14 cellular contexts compared by ENCODE assay signal in genomic region chrX:153773218-153773611, GRCh38. TPM values are rescaled to one million over a fixed set of nuclear protein-coding genes. Genes with fewer than 3 reads are reported as not detected.
"Had no signal": no experiment of that assay in that cellular context is flagged by ENCODE, and none has a peak within 500 bp of the region (broad histone marks: within the 10 kb centered on the region; RNA-seq: fewer than 3 reads in every experiment).

No MANE protein-coding gene starts in this region.

- DNase-seq: activated CD4-positive, alpha-beta T cell treated with anti-CD3 and anti-CD28 coated beads, Interleukin-2, amount 10 ng/mL, durations not matched to agents 7 days and 5 days; esophagus squamous epithelium; hippocampal formation; mesenchymal stem cell; nucleus accumbens; T-helper 17 cell had no signal

- ATAC-seq: psoas muscle; stimulated activated effector memory CD8-positive, alpha-beta T cell treated with anti-CD3 and anti-CD28 coated beads, Interleukin-12 subunit alpha, Interleukin-12 subunit beta, amount 100 ng/mL, for 72 hours; T-helper 17 cell; upper lobe of right lung had no signal

- H3K36me3 Mint-ChIP-seq: stimulated activated effector memory CD8-positive, alpha-beta T cell treated with anti-CD3 and anti-CD28 coated beads, Interleukin-12 subunit alpha, Interleukin-12 subunit beta, amount 100 ng/mL, for 72 hours had no signal

- H3K4me3 ChIP-seq: esophagus squamous epithelium, left ventricle myocardium inferior, psoas muscle, thoracic aorta, upper lobe of right lung had no signal

- H3K27me3 ChIP-seq: esophagus squamous epithelium, upper lobe of right lung had no signal

- H3K4me3 Mint-ChIP-seq: activated CD4-positive, alpha-beta T cell treated with anti-CD3 and anti-CD28 coated beads, Interleukin-2, amount 10 ng/mL, durations not matched to agents 7 days and 5 days; activated T-helper 1 cell treated with anti-CD3 and anti-CD28 coated beads, Interleukin-12 subunit alpha, Interleukin-12 subunit beta, Interleukin-2, Interleukin-4 antibody, amounts not matched to agents 30 ng/mL and 10 ng/mL and 1 ng/mL, durations not matched to agents 14 hours and 24 hours and 36 hours; nephron; stimulated activated effector memory CD8-positive, alpha-beta T cell treated with anti-CD3 and anti-CD28 coated beads, Interleukin-12 subunit alpha, Interleukin-12 subunit beta, amount 100 ng/mL, for 72 hours; T-helper 17 cell had no signal

- H3K27me3 Mint-ChIP-seq: activated CD4-positive, alpha-beta T cell treated with anti-CD3 and anti-CD28 coated beads, Interleukin-2, amount 10 ng/mL, durations not matched to agents 7 days and 5 days; T-helper 17 cell had no signal

- H3K27ac ChIP-seq: esophagus squamous epithelium, left ventricle myocardium inferior, psoas muscle, thoracic aorta, upper lobe of right lung had no signal

- H3K9me3 ChIP-seq: esophagus squamous epithelium, left ventricle myocardium inferior, psoas muscle, thoracic aorta, upper lobe of right lung had no signal

- H3K27ac Mint-ChIP-seq: activated CD4-positive, alpha-beta T cell treated with anti-CD3 and anti-CD28 coated beads, Interleukin-2, amount 10 ng/mL, durations not matched to agents 7 days and 5 days; activated T-helper 1 cell treated with anti-CD3 and anti-CD28 coated beads, Interleukin-12 subunit alpha, Interleukin-12 subunit beta, Interleukin-2, Interleukin-4 antibody, amounts not matched to agents 30 ng/mL and 10 ng/mL and 1 ng/mL, durations not matched to agents 14 hours and 24 hours and 36 hours; nephron; stimulated activated effector memory CD8-positive, alpha-beta T cell treated with anti-CD3 and anti-CD28 coated beads, Interleukin-12 subunit alpha, Interleukin-12 subunit beta, amount 100 ng/mL, for 72 hours; T-helper 17 cell had no signal

- H3K9me3 Mint-ChIP-seq: activated CD4-positive, alpha-beta T cell treated with anti-CD3 and anti-CD28 coated beads, Interleukin-2, amount 10 ng/mL, durations not matched to agents 7 days and 5 days; activated T-helper 1 cell treated with anti-CD3 and anti-CD28 coated beads, Interleukin-12 subunit alpha, Interleukin-12 subunit beta, Interleukin-2, Interleukin-4 antibody, amounts not matched to agents 30 ng/mL and 10 ng/mL and 1 ng/mL, durations not matched to agents 14 hours and 24 hours and 36 hours; nephron; stimulated activated effector memory CD8-positive, alpha-beta T cell treated with anti-CD3 and anti-CD28 coated beads, Interleukin-12 subunit alpha, Interleukin-12 subunit beta, amount 100 ng/mL, for 72 hours had no signal

- H3K36me3 ChIP-seq: left ventricle myocardium inferior, thoracic aorta, upper lobe of right lung had no signal

- H3K4me1 Mint-ChIP-seq: activated CD4-positive, alpha-beta T cell treated with anti-CD3 and anti-CD28 coated beads, Interleukin-2, amount 10 ng/mL, durations not matched to agents 7 days and 5 days; nephron; stimulated activated effector memory CD8-positive, alpha-beta T cell treated with anti-CD3 and anti-CD28 coated beads, Interleukin-12 subunit alpha, Interleukin-12 subunit beta, amount 100 ng/mL, for 72 hours had no signal

- H3K4me1 ChIP-seq: esophagus squamous epithelium, left ventricle myocardium inferior, psoas muscle, upper lobe of right lung had no signal

RNA-seq across cellular contexts. Expression of gene SRPK3, which starts 7.6 kb away (rescaled TPM):
- total RNA-seq: activated CD4-positive, alpha-beta T cell treated with anti-CD3 and anti-CD28 coated beads, Interleukin-2, amount 10 ng/mL, durations not matched to agents 7 days and 5 days; activated T-helper 1 cell treated with anti-CD3 and anti-CD28 coated beads, Interleukin-12 subunit alpha, Interleukin-12 subunit beta, Interleukin-2, Interleukin-4 antibody, amounts not matched to agents 30 ng/mL and 10 ng/mL and 1 ng/mL, durations not matched to agents 14 hours and 24 hours and 36 hours; glomerular endothelial cell; T-helper 17 cell; upper lobe of right lung had no signal
